In the genomic region with DNA sequence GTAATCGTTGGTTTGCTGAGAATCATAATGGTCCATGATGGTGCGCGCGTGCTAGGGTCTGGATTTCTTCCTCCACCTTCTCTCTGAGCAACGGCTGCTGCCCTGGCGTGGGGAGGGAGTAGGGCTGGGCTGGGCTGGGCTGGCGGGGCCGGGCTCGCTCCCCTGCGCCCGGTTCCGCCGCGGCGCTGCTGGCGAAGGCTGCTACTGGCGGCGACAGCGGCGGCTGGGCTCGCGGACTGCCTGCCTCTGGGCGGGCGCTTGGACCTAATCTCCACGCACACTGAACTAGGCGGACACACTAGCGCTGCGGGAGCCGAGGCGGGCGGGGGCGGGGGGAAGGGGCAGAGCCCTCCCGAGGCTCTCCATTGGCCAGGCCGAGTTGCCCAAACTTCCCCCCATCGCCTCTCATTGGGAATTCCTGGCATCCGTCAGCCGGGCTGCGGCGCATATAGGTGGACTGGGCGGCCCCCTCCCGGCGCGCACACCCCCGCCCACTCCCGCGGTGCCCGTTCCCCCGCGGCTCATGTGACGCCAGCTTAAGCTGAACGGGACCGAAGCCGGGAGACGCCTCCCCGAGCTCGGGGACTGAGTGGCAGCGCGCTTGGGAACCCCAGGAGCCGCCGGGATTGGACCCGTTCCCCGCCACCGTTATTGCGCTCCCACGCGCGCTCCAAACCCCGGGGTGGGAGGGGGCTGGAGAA, we compare ENCODE assay signal across 8 cellular contexts. TPM values are rescaled to one million over a fixed set of nuclear protein-coding genes. Genes with fewer than 3 reads are reported as not detected.
A peak's percentile ranks its signal among the peaks of the same experiment; 100 is the strongest.
DNase-seq lines count a peak whose midpoint lies in the region; ATAC-seq, FAIRE-seq and TF ChIP-seq lines count a peak whose summit lies in the region.

ACTN1 (minus strand) TSS at position 282 of the 701 bp plus-strand sequence; CDS start at position 36, 246 bp downstream.

- H3K27ac ChIP-seq in KOPT-K1 (ENCODE audit: low read depth, low read length, poor library complexity, severe bottlenecking) = peak within 1 kb of the TSS; percentile 4
- peak within 1 kb of the TSS; percentile 97 to 100 (median 98) for H3K27ac ChIP-seq in esophagus muscularis mucosa (replicated peaks in 1 of 4)
- peak within 1 kb of the TSS; percentile 91 to 92 for H3K27ac ChIP-seq in mucosa of rectum (ENCODE audit: low read depth in 2 of 2, low read length in 2 of 2)

- H3K4me1 Mint-ChIP-seq in activated T-helper 1 cell treated with anti-CD3 and anti-CD28 coated beads, Interleukin-12 subunit alpha, Interleukin-12 subunit beta, Interleukin-2, Interleukin-4 antibody, amounts not matched to agents 30 ng/mL and 10 ng/mL and 1 ng/mL, durations not matched to agents 14 hours and 24 hours and 36 hours (ENCODE audit: low read depth) = peaks cover 22% of the 10 kb centered on the region

- TF ChIP-seq EP300 in esophagus muscularis mucosa (IDR thresholded peaks at IDR 0.05) = peak; percentile 32

- H3K4me1 ChIP-seq in esophagus muscularis mucosa (peaks cover 37 to 75% (median 71%) of the 10 kb centered on the region in 4 donors), mucosa of rectum (ENCODE audit: control insufficient read depth in 2 of 2, insufficient read depth in 2 of 2, low read length in 2 of 2) (peaks cover 25 to 29% of the 10 kb centered on the region in 2 donors)

- H3K9ac ChIP-seq in mucosa of rectum (ENCODE audit: low read depth in 1 of 2, low read length in 2 of 2) = peak within 1 kb of the TSS; percentile 90 to 94

- H3K9me3 Mint-ChIP-seq in activated T-helper 1 cell treated with anti-CD3 and anti-CD28 coated beads, Interleukin-12 subunit alpha, Interleukin-12 subunit beta, Interleukin-2, Interleukin-4 antibody, amounts not matched to agents 30 ng/mL and 10 ng/mL and 1 ng/mL, durations not matched to agents 14 hours and 24 hours and 36 hours = no peaks in the 10 kb centered on the region

- DNase-seq in GM04503 (ENCODE audit: low read depth) (peak; percentile 90), RCC 7860 (ENCODE audit: low spot score) (peak; percentile 89), esophagus muscularis mucosa (ENCODE audit: extremely low spot score) (peak; percentile 98)
- DNase-seq in activated T-helper 1 cell treated with anti-CD3 and anti-CD28 coated beads, Interleukin-12 subunit alpha, Interleukin-12 subunit beta, Interleukin-2, Interleukin-4 antibody, amounts not matched to agents 30 ng/mL and 10 ng/mL and 1 ng/mL, durations not matched to agents 14 hours and 24 hours and 36 hours (ENCODE audit: low spot score) = peak; percentile 22
- DNase-seq in stimulated activated CD8-positive, alpha-beta memory T cell treated with anti-CD3 and anti-CD28 coated beads, Interleukin-7, amount 100 ng/mL, for 48 hours (ENCODE audit: extremely low read depth in 1 of 2, low read depth in 1 of 2) = peak; percentile 61 to 73

- peak within 1 kb of the TSS; percentile 85 for H3K4me3 Mint-ChIP-seq in activated T-helper 1 cell treated with anti-CD3 and anti-CD28 coated beads, Interleukin-12 subunit alpha, Interleukin-12 subunit beta, Interleukin-2, Interleukin-4 antibody, amounts not matched to agents 30 ng/mL and 10 ng/mL and 1 ng/mL, durations not matched to agents 14 hours and 24 hours and 36 hours

- peaks cover 32% of the 10 kb centered on the region for H3K27me3 Mint-ChIP-seq in activated T-helper 1 cell treated with anti-CD3 and anti-CD28 coated beads, Interleukin-12 subunit alpha, Interleukin-12 subunit beta, Interleukin-2, Interleukin-4 antibody, amounts not matched to agents 30 ng/mL and 10 ng/mL and 1 ng/mL, durations not matched to agents 14 hours and 24 hours and 36 hours (ENCODE audit: insufficient read depth)

- no peak for ATAC-seq in HG03432 (IDR thresholded peaks at IDR 0.05; ENCODE audit: unreplicated experiment)

- H3K36me3 ChIP-seq in KOPT-K1 (ENCODE audit: insufficient read depth, low read length) (no peaks in the 10 kb centered on the region), esophagus muscularis mucosa (peaks cover 0 to 9% (median 7%) of the 10 kb centered on the region in 4 donors), mucosa of rectum (ENCODE audit: control insufficient read depth in 2 of 2, insufficient read depth in 2 of 2, low read length in 2 of 2) (no peaks in the 10 kb centered on the region)

- peaks cover 6% of the 10 kb centered on the region for H3K36me3 Mint-ChIP-seq in activated T-helper 1 cell treated with anti-CD3 and anti-CD28 coated beads, Interleukin-12 subunit alpha, Interleukin-12 subunit beta, Interleukin-2, Interleukin-4 antibody, amounts not matched to agents 30 ng/mL and 10 ng/mL and 1 ng/mL, durations not matched to agents 14 hours and 24 hours and 36 hours (ENCODE audit: low read depth)

- H3K4me3 ChIP-seq in esophagus muscularis mucosa (peak within 1 kb of the TSS; percentile 71 to 79 (median 77)), mucosa of rectum (ENCODE audit: low read length in 2 of 2) (peak within 1 kb of the TSS; percentile 83 to 86)

- H3K9me3 ChIP-seq in KOPT-K1 (ENCODE audit: insufficient read depth, low read length, poor library complexity, severe bottlenecking) (no peaks in the 10 kb centered on the region), esophagus muscularis mucosa (no peaks in the 10 kb centered on the region), mucosa of rectum (ENCODE audit: control insufficient read depth in 2 of 2, low read length in 2 of 2) (no peaks in the 10 kb centered on the region)

- TF ChIP-seq CTCF in esophagus muscularis mucosa (IDR thresholded peaks at IDR 0.05) = peak in 1 of 3 experiments; percentile 5

- TF ChIP-seq POLR2A in esophagus muscularis mucosa (IDR thresholded peaks at IDR 0.05; ENCODE audit: low read depth) = peak; percentile 93

- no peak for FAIRE-seq in RCC 7860 (lab: Jason Lieb, UNC)

- WGBS in esophagus muscularis mucosa = 0% methylated on average over 17 of the region's 68 CpGs

- H3K27me3 ChIP-seq in esophagus muscularis mucosa = no peaks in the 10 kb centered on the region
- no peaks in the 10 kb centered on the region for H3K27me3 ChIP-seq in mucosa of rectum (ENCODE audit: control insufficient read depth in 2 of 2, insufficient read depth in 2 of 2, low read length in 2 of 2)

- intact Hi-C loops in activated T-helper 1 cell treated with anti-CD3 and anti-CD28 coated beads, Interleukin-12 subunit alpha, Interleukin-12 subunit beta, Interleukin-2, Interleukin-4 antibody, amounts not matched to agents 30 ng/mL and 10 ng/mL and 1 ng/mL, durations not matched to agents 14 hours and 24 hours and 36 hours (cut with micrococcal nuclease) = loop anchor here (2.0 to 5.0 kb wide), 3 partner anchors 68 to 1162 kb away; partner anchors contain the start of genes DCAF5, RAD51B and ZFYVE26
- intact Hi-C loops in esophagus muscularis mucosa (cut with DNase I) = loop anchor here (2.0 to 10.0 kb wide), 4 partner anchors 37 to 113 kb away; no protein-coding TSS in a partner anchor

- H3K27ac Mint-ChIP-seq in activated T-helper 1 cell treated with anti-CD3 and anti-CD28 coated beads, Interleukin-12 subunit alpha, Interleukin-12 subunit beta, Interleukin-2, Interleukin-4 antibody, amounts not matched to agents 30 ng/mL and 10 ng/mL and 1 ng/mL, durations not matched to agents 14 hours and 24 hours and 36 hours = peak within 1 kb of the TSS; percentile 68

RNA-seq across cellular contexts. Expression of gene ACTN1, which starts in this region (rescaled TPM):
- total RNA-seq in activated T-helper 1 cell treated with anti-CD3 and anti-CD28 coated beads, Interleukin-12 subunit alpha, Interleukin-12 subunit beta, Interleukin-2, Interleukin-4 antibody, amounts not matched to agents 30 ng/mL and 10 ng/mL and 1 ng/mL, durations not matched to agents 14 hours and 24 hours and 36 hours = 27.4 and 27.9 TPM in 2 replicates
- total RNA-seq in esophagus muscularis mucosa = 1,000 to 10,000 TPM in 3 of 4 donors, 100 to 1,000 TPM in 1; 958 to 2,110 (median 1,439) TPM

Comparison
In these comparisons a context has a peak if more than half of its experiments do, and no peak if none do; other contexts are left out.
1. RNA of gene ACTN1 (total RNA-seq): 958 to 2,110 TPM in esophagus muscularis mucosa; 27.4 to 27.9 TPM in activated T-helper 1 cell treated with anti-CD3 and anti-CD28 coated beads, Interleukin-12 subunit alpha, Interleukin-12 subunit beta, Interleukin-2, Interleukin-4 antibody, amounts not matched to agents 30 ng/mL and 10 ng/mL and 1 ng/mL, durations not matched to agents 14 hours and 24 hours and 36 hours; every median in the first group is over 10 times any median in the second.
2. DNase-seq: peak in every context shown above with its lines; median percentile 98 in esophagus muscularis mucosa; 90 in GM04503; 89 in RCC 7860; 67 in stimulated activated CD8-positive, alpha-beta memory T cell treated with anti-CD3 and anti-CD28 coated beads, Interleukin-7, amount 100 ng/mL, for 48 hours; 22 in activated T-helper 1 cell treated with anti-CD3 and anti-CD28 coated beads, Interleukin-12 subunit alpha, Interleukin-12 subunit beta, Interleukin-2, Interleukin-4 antibody, amounts not matched to agents 30 ng/mL and 10 ng/mL and 1 ng/mL, durations not matched to agents 14 hours and 24 hours and 36 hours.
3. H3K27ac ChIP-seq: peak in every context shown above with its lines; median percentile 98 in esophagus muscularis mucosa; 92 in mucosa of rectum; 4 in KOPT-K1.